ENCODE assay signal across 23 cellular contexts in the genomic region with DNA sequence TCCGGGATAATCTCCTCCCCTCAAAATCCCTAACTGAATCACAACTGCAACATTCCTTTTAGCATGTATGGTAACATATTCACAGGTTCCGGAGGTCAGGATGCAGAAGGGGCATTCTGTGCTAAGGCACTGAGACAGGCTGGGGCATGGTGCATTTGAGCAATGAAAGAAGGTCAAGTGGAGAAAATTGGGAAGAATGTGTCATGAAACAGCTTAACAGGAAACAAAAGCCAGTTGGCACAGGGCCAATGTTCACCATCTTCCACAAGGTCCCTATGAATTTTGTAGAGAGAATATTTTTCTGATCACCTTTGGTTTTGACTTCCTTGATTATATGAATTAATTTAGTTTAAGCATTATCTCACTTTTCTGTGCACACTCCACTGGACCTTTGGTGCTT.
DNase-seq lines count a peak whose midpoint lies in the region; ATAC-seq, FAIRE-seq and TF ChIP-seq lines count a peak whose summit lies in the region.
"Had no signal": no experiment of that assay in that cellular context is flagged by ENCODE, and none has a peak within 500 bp of the region (broad histone marks: within the 10 kb centered on the region; RNA-seq: fewer than 3 reads in every experiment).

No MANE protein-coding gene starts in this region.

- no peak for ATAC-seq in GM18909 (IDR thresholded peaks at IDR 0.05; ENCODE audit: poor library complexity, unreplicated experiment)
- ATAC-seq: foreskin keratinocyte; GM12878; HCT116; naive thymus-derived CD4-positive, alpha-beta T cell had no signal

- FAIRE-seq in bronchial epithelial cell (lab: Jason Lieb, UNC): no peak
- FAIRE-seq: A204.1, GM12878 had no signal

- no peak for TF ChIP-seq EP300 in stomach (IDR thresholded peaks at IDR 0.05)

- no peaks in the 10 kb centered on the region for H3K4me1 ChIP-seq in stomach
- H3K4me1 ChIP-seq: Caco-2, upper lobe of left lung had no signal

- DNase-seq in NCI-H2196 (lab: John Stamatoyannopoulos, UW; ENCODE audit: unreplicated experiment) (peak; percentile 19), NCI-H2196 treated with DMSO at 0.1 percent for 48 hours (lab: John Stamatoyannopoulos, UW; ENCODE audit: unreplicated experiment) (no peak), HT-29 (ENCODE audit: low spot score) (peak; percentile 14), bronchial epithelial cell (ENCODE audit: low read depth) (peak; percentile 68), lung microvascular endothelial cell (ENCODE audit: low read depth in 2 of 2) (peak; percentile 26 to 72), NCI-H524 treated with DMSO at 0.1 percent for 48 hours (lab: John Stamatoyannopoulos, UW) (no peak), stomach (no peak)
- DNase-seq: aorta; Caco-2; DMS79; dorsolateral prefrontal cortex; KBM-7; naive thymus-derived CD4-positive, alpha-beta T cell; NCI-H2227 treated with DMSO at 0.1 percent for 48 hours; NCI-H774; OCI-M1; upper lobe of left lung had no signal

- no peaks in the 10 kb centered on the region for H3K36me3 ChIP-seq in bronchial epithelial cell (ENCODE audit: control insufficient read depth, insufficient read depth, low read length)
- H3K36me3 ChIP-seq in stomach: no peaks in the 10 kb centered on the region
- H3K36me3 ChIP-seq: upper lobe of left lung had no signal

- no peak overlapping the region for H3K27ac ChIP-seq in stomach
- H3K27ac ChIP-seq: dorsolateral prefrontal cortex, foreskin keratinocyte, skin epidermis, upper lobe of left lung had no signal

- intact Hi-C loops in stomach (cut with DNase I; ENCODE audit: low total_unique reads): no loop called here

- no peaks in the 10 kb centered on the region for H3K9me3 ChIP-seq in stomach
- H3K9me3 ChIP-seq: Caco-2, upper lobe of left lung had no signal

- WGBS in stomach, 5 donors: 80 to 91% (median 90%) methylated on average over 2 of the region's 2 CpGs

- H3K27me3 ChIP-seq in bronchial epithelial cell (ENCODE audit: control insufficient read depth, insufficient read depth, low read length) (no peaks in the 10 kb centered on the region), stomach (no peaks in the 10 kb centered on the region)
- H3K27me3 ChIP-seq: foreskin keratinocyte, upper lobe of left lung had no signal

- TF ChIP-seq CTCF in bronchial epithelial cell (IDR thresholded peaks at IDR 0.05; ENCODE audit: insufficient read depth, low read length, severe bottlenecking): no peak
- TF ChIP-seq CTCF in stomach (IDR thresholded peaks at IDR 0.05): no peak

- H3K4me3 ChIP-seq in bronchial epithelial cell (ENCODE audit: low read depth, low read length): no peak overlapping the region
- no peak overlapping the region for H3K4me3 ChIP-seq in stomach
- H3K4me3 ChIP-seq: dorsolateral prefrontal cortex, GM12878, skin epidermis, upper lobe of left lung had no signal

- no peak for TF ChIP-seq POLR2A in stomach (IDR thresholded peaks at IDR 0.05)

Comparison
In these comparisons a context has a peak if more than half of its experiments do, and no peak if none do; other contexts are left out.
1. DNase-seq: peak in NCI-H2196 (single experiment), HT-29 (single experiment), bronchial epithelial cell (single experiment) and lung microvascular endothelial cell (2 of 2); none in NCI-H2196 treated with DMSO at 0.1 percent for 48 hours (single experiment), NCI-H524 treated with DMSO at 0.1 percent for 48 hours (single experiment) and stomach (single experiment).